ENCODE assay signal across 24 cellular contexts in the genomic region with DNA sequence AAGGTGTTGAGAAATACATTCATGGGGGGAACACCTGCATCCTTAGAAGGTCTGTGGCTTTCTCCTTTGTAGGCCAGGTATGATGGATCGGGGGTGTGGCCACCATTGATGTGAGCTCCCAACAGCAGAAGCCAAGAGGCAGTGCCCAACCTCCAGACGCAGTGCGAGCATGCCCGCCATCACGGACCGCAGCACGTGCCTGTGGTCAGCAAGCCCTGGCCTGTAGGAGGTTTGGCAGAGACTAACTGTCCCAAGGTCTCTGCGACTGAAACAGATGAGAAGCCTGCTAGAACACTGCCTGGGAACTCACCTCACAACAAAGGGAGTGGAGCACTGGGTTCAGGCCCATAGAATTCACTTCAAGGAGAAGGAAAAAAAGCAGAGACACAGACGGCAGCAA.
"Had no signal": no experiment of that assay in that cellular context is flagged by ENCODE, and none has a peak within 500 bp of the region (broad histone marks: within the 10 kb centered on the region; RNA-seq: fewer than 3 reads in every experiment).

No MANE protein-coding gene starts in this region.

- H3K36me3 ChIP-seq: colonic mucosa, esophagus muscularis mucosa, heart right ventricle, left ventricle myocardium inferior, lower lobe of right lung, ovary, sigmoid colon, suprapubic skin, transverse colon had no signal

- H3K9me3 ChIP-seq: colonic mucosa, ovary, suprapubic skin, transverse colon had no signal

- H3K4me3 ChIP-seq: colonic mucosa, esophagus muscularis mucosa, heart right ventricle, left ventricle myocardium inferior, lower lobe of right lung, ovary, psoas muscle, sigmoid colon, suprapubic skin, transverse colon had no signal

- DNase-seq: colonic mucosa; dermis blood vessel endothelial cell; effector memory CD4-positive, alpha-beta T cell; foreskin melanocyte; glutamatergic neuron; heart right ventricle; hippocampal formation; kidney glomerular epithelial cell; left colon; left ventricle myocardium inferior; lower lobe of right lung; natural killer cell; occipital lobe; ovary; psoas muscle; right cardiac atrium; sigmoid colon; stimulated activated naive CD4-positive, alpha-beta T cell; stimulated activated naive CD8-positive, alpha-beta T cell treated with anti-CD3 and anti-CD28 coated beads, Interleukin-15, amount 100 ng/mL, for 72 hours; transverse colon had no signal

- H3K4me1 ChIP-seq: colonic mucosa, esophagus muscularis mucosa, heart right ventricle, left ventricle myocardium inferior, lower lobe of right lung, psoas muscle, sigmoid colon, suprapubic skin, transverse colon had no signal

- H3K27ac ChIP-seq: colonic mucosa, esophagus muscularis mucosa, heart right ventricle, left ventricle myocardium inferior, lower lobe of right lung, ovary, psoas muscle, sigmoid colon, suprapubic skin, transverse colon had no signal

- ATAC-seq: heart right ventricle; left colon; lower lobe of right lung; natural killer cell; psoas muscle; right cardiac atrium; stimulated activated naive CD8-positive, alpha-beta T cell treated with anti-CD3 and anti-CD28 coated beads, Interleukin-15, amount 100 ng/mL, for 72 hours had no signal

- FAIRE-seq: endothelial cell of umbilical vein, islet of Langerhans had no signal

- H3K27me3 ChIP-seq: colonic mucosa, esophagus muscularis mucosa, heart right ventricle, ovary, sigmoid colon, suprapubic skin, transverse colon had no signal
